In the genomic region with DNA sequence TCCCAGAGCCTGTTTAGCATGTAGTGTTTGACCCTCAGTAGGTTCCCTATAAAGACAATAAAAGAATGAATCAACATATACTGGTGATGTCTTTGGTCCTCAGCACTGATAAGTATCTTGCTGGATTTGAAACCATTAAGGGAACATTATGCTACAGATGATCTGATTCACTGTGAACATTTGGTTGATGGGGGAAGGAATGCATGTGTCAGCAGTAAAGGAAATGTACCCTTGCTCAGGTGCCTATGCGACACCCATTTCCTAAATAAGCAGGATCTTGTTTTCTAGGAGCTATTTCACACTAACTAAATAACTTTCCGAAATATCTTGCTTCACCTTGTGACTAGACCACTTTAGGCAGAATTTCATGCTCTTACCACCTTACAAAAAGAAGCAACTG, we compare ENCODE assay signal across 31 cellular contexts. TPM values are rescaled to one million over a fixed set of nuclear protein-coding genes. Genes with fewer than 3 reads are reported as not detected.
A peak's percentile ranks its signal among the peaks of the same experiment; 100 is the strongest.
DNase-seq lines count a peak whose midpoint lies in the region; ATAC-seq and TF ChIP-seq lines count a peak whose summit lies in the region.
"Had no signal": no experiment of that assay in that cellular context is flagged by ENCODE, and none has a peak within 500 bp of the region (broad histone marks: within the 10 kb centered on the region; RNA-seq: fewer than 3 reads in every experiment).

No MANE protein-coding gene starts in this region.

- intact Hi-C loops in Calu3 (cut with micrococcal nuclease; ENCODE audit: unreplicated experiment) = no loop called here

- no peak overlapping the region for H3K4me3 Mint-ChIP-seq in activated T-cell treated with anti-CD3 and anti-CD28 coated beads, Interleukin-2, amount 50 U/mL, for 24 hours
- no peak overlapping the region for H3K4me3 Mint-ChIP-seq in stimulated activated naive CD8-positive, alpha-beta T cell treated with anti-CD3 and anti-CD28 coated beads, Interleukin-15, Interleukin-2, amounts not matched to agents 100 ng/mL and 50 ng/mL, for 24 hours
- no peak overlapping the region for H3K4me3 Mint-ChIP-seq in stimulated activated effector memory CD8-positive, alpha-beta T cell treated with anti-CD3 and anti-CD28 coated beads, Interleukin-12 subunit alpha, Interleukin-12 subunit beta, amount 100 ng/mL, for 72 hours
- H3K4me3 Mint-ChIP-seq in Calu3 (ENCODE audit: low read depth, unreplicated experiment) = no peak overlapping the region
- H3K4me3 Mint-ChIP-seq: CD4-positive, alpha-beta memory T cell had no signal

- peaks cover 98% of the 10 kb centered on the region for H3K36me3 Mint-ChIP-seq in activated T-cell treated with anti-CD3 and anti-CD28 coated beads, Interleukin-2, amount 50 U/mL, for 24 hours (ENCODE audit: low read depth)
- H3K36me3 Mint-ChIP-seq in stimulated activated naive CD8-positive, alpha-beta T cell treated with anti-CD3 and anti-CD28 coated beads, Interleukin-15, Interleukin-2, amounts not matched to agents 100 ng/mL and 50 ng/mL, for 24 hours (ENCODE audit: low read depth) = peaks cover 88% of the 10 kb centered on the region
- peaks cover 100% of the 10 kb centered on the region for H3K36me3 Mint-ChIP-seq in stimulated activated effector memory CD8-positive, alpha-beta T cell treated with anti-CD3 and anti-CD28 coated beads, Interleukin-12 subunit alpha, Interleukin-12 subunit beta, amount 100 ng/mL, for 72 hours
- peaks cover 34% of the 10 kb centered on the region for H3K36me3 Mint-ChIP-seq in Calu3 (ENCODE audit: insufficient read depth, unreplicated experiment)

- H3K4me1 Mint-ChIP-seq in activated T-cell treated with anti-CD3 and anti-CD28 coated beads, Interleukin-2, amount 50 U/mL, for 24 hours (ENCODE audit: low read depth) = peaks cover 17% of the 10 kb centered on the region
- peaks cover 26% of the 10 kb centered on the region for H3K4me1 Mint-ChIP-seq in stimulated activated naive CD8-positive, alpha-beta T cell treated with anti-CD3 and anti-CD28 coated beads, Interleukin-15, Interleukin-2, amounts not matched to agents 100 ng/mL and 50 ng/mL, for 24 hours (ENCODE audit: low read depth)
- H3K4me1 Mint-ChIP-seq in stimulated activated effector memory CD8-positive, alpha-beta T cell treated with anti-CD3 and anti-CD28 coated beads, Interleukin-12 subunit alpha, Interleukin-12 subunit beta, amount 100 ng/mL, for 72 hours = no peaks in the 10 kb centered on the region
- H3K4me1 Mint-ChIP-seq in Calu3 (ENCODE audit: low read depth, unreplicated experiment) = peaks cover 21% of the 10 kb centered on the region

- CTCF ChIA-PET in Calu3 (lab: Charles Lee) = no interaction called here

- peak overlapping the region; percentile 60 for H3K27ac Mint-ChIP-seq in activated T-cell treated with anti-CD3 and anti-CD28 coated beads, Interleukin-2, amount 50 U/mL, for 24 hours
- H3K27ac Mint-ChIP-seq in stimulated activated naive CD8-positive, alpha-beta T cell treated with anti-CD3 and anti-CD28 coated beads, Interleukin-15, Interleukin-2, amounts not matched to agents 100 ng/mL and 50 ng/mL, for 24 hours = peak overlapping the region; percentile 17
- H3K27ac Mint-ChIP-seq in stimulated activated effector memory CD8-positive, alpha-beta T cell treated with anti-CD3 and anti-CD28 coated beads, Interleukin-12 subunit alpha, Interleukin-12 subunit beta, amount 100 ng/mL, for 72 hours = peak overlapping the region; percentile 41
- H3K27ac Mint-ChIP-seq in Calu3 (ENCODE audit: unreplicated experiment) = no peak overlapping the region

- no peaks in the 10 kb centered on the region for H3K9me3 Mint-ChIP-seq in activated T-cell treated with anti-CD3 and anti-CD28 coated beads, Interleukin-2, amount 50 U/mL, for 24 hours
- H3K9me3 Mint-ChIP-seq in stimulated activated naive CD8-positive, alpha-beta T cell treated with anti-CD3 and anti-CD28 coated beads, Interleukin-15, Interleukin-2, amounts not matched to agents 100 ng/mL and 50 ng/mL, for 24 hours = no peaks in the 10 kb centered on the region
- H3K9me3 Mint-ChIP-seq in stimulated activated effector memory CD8-positive, alpha-beta T cell treated with anti-CD3 and anti-CD28 coated beads, Interleukin-12 subunit alpha, Interleukin-12 subunit beta, amount 100 ng/mL, for 72 hours = no peaks in the 10 kb centered on the region
- no peaks in the 10 kb centered on the region for H3K9me3 Mint-ChIP-seq in Calu3 (ENCODE audit: low read depth, unreplicated experiment)

- TF ChIP-seq CTCF in VCaP (conservative IDR thresholded peaks at IDR 0.05) = no peak
- no peak for TF ChIP-seq CTCF in Calu3 (IDR thresholded peaks at IDR 0.05; ENCODE audit: unreplicated experiment)

- peak overlapping the region; percentile 11; the same call in 1 of the 2 replicates for H3K27ac ChIP-seq in VCaP
- H3K27ac ChIP-seq: HL-60, RWPE1 had no signal

- ATAC-seq in stimulated activated naive CD8-positive, alpha-beta T cell treated with anti-CD3 and anti-CD28 coated beads, Interleukin-15, Interleukin-2, amounts not matched to agents 100 U/mL and 50 U/mL, for 24 hours = no peak
- ATAC-seq in stimulated activated effector memory CD8-positive, alpha-beta T cell treated with anti-CD3 and anti-CD28 coated beads, Interleukin-12 subunit alpha, Interleukin-12 subunit beta, amount 100 ng/mL, for 72 hours = no peak
- ATAC-seq in GM19035 (IDR thresholded peaks at IDR 0.05; ENCODE audit: unreplicated experiment) = no peak
- ATAC-seq: GM12878, Panc1 had no signal

- no TSS peak for BruUV-seq in Calu3 (replicated peaks; lab: Mats Ljungman, UMichigan)

- H3K27me3 Mint-ChIP-seq in activated T-cell treated with anti-CD3 and anti-CD28 coated beads, Interleukin-2, amount 50 U/mL, for 24 hours = no peaks in the 10 kb centered on the region
- H3K27me3 Mint-ChIP-seq in stimulated activated naive CD8-positive, alpha-beta T cell treated with anti-CD3 and anti-CD28 coated beads, Interleukin-15, Interleukin-2, amounts not matched to agents 100 ng/mL and 50 ng/mL, for 24 hours = no peaks in the 10 kb centered on the region
- H3K27me3 Mint-ChIP-seq in Calu3 (ENCODE audit: unreplicated experiment) = no peaks in the 10 kb centered on the region
- H3K27me3 Mint-ChIP-seq: CD4-positive, alpha-beta memory T cell had no signal

- no peak for DNase-seq in activated T-cell treated with anti-CD3 and anti-CD28 coated beads, Interleukin-2, amount 50 U/mL, for 24 hours
- no peak for DNase-seq in activated T-cell treated with anti-CD3 and anti-CD28 coated beads, Interleukin-2, amount 50 U/mL, for 48 hours
- DNase-seq in stimulated activated naive CD8-positive, alpha-beta T cell treated with anti-CD3 and anti-CD28 coated beads, Interleukin-15, Interleukin-2, amounts not matched to agents 100 U/mL and 50 U/mL, for 24 hours = no peak
- no peak for DNase-seq in stimulated activated effector memory CD8-positive, alpha-beta T cell treated with anti-CD3 and anti-CD28 coated beads, Interleukin-12 subunit alpha, Interleukin-12 subunit beta, amount 100 ng/mL, for 72 hours (ENCODE audit: low spot score in 2 of 2)
- DNase-seq in Calu3 = no peak
- DNase-seq: C1 segment of cervical spinal cord; CD4-positive, alpha-beta memory T cell; COR-L47; DMS 273 treated with DMSO at 0.1 percent for 48 hours; DMS79; EL; GDM1; GOT3; HCEC 1CT; KBM-7; NCI-H1048; NCI-H1417; NCI-H1694; NCI-H2029 treated with DMSO at 0.1 percent for 48 hours; NCI-H446 treated with DMSO at 0.1 percent for 48 hours; NCI-H526 treated with DMSO at 0.1 percent for 48 hours; SHP77 had no signal

RNA-seq across cellular contexts. Expression of gene TEX38, which starts 13.0 kb away (rescaled TPM):
- total RNA-seq in Calu3 (2022) = not detected in 2 replicates
- total RNA-seq: A673; CD4-positive, alpha-beta memory T cell; GM12878; SK-MEL-5 had no signal

RNA-seq across cellular contexts. Expression of gene ATPAF1, which starts 16.5 kb away (rescaled TPM):
- 33.9 and 34.5 TPM in 2 replicates for total RNA-seq in Calu3 (2022)

RNA-seq across cellular contexts. Expression of gene EFCAB14, which starts 34.2 kb away (rescaled TPM):
- total RNA-seq in Calu3 (2022) = 104 and 108 TPM in 2 replicates
